8 cellular contexts compared by ENCODE assay signal in the genomic region with DNA sequence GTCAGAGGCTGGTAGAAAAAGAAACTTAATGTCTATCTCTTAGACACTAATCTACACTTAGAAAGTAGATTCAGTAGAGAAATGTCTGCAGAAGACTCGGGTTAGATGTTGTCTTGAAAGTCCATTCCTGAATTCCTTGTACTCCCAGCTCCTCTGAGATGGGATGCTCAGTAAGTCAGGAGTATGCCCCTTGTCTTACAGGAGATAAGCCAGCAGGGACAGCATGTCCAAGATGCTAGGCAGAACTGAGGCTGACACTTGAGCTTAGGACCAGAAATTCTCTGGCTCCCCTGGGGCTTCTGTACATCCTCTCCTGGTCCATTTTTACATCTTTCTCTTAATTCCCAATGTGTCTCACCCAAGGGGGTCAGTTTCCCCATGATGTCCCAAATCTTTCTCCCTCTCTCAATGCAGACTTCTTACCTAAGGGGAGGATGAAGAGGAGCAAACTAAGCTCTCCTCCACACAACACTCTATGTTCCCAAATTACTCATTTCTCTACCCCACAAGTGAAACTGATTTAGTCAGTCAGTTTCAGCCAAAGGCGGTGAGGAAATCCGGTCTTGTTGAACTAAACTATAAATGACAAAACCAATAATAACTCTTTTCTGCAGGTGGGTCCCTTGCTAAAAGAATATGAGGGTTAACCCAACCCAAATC.
DNase-seq lines count a peak whose midpoint lies in the region; ATAC-seq and TF ChIP-seq lines count a peak whose summit lies in the region.

No MANE protein-coding gene starts in this region.

- peak overlapping the region in 2 of 4 experiments; percentile 25 for H3K4me3 ChIP-seq in fibroblast of lung (replicated peaks in 1 of 4; ENCODE audit: control extremely low read depth in 1 of 4, insufficient read depth in 1 of 4, low read depth in 3 of 4, low read length in 4 of 4)

- no peaks in the 10 kb centered on the region for H3K36me3 ChIP-seq in fibroblast of lung (ENCODE audit: control insufficient read depth, insufficient read depth, low read length)

- H3K27me3 ChIP-seq in fibroblast of lung (ENCODE audit: control insufficient read depth, insufficient read depth, low read length), result no peaks in the 10 kb centered on the region

- in situ Hi-C loops in GM13976 (cut with MboI; ENCODE audit: low sequenced_read_pairs, unreplicated experiment), result no loop called here

- H3K4me2 ChIP-seq in fibroblast of lung (ENCODE audit: extremely low read depth, insufficient read depth, low read length), result peak overlapping the region; percentile 68

- H3K9ac ChIP-seq in fibroblast of lung (ENCODE audit: insufficient read depth, low read length), result no peak overlapping the region

- H2AFZ ChIP-seq in fibroblast of lung (ENCODE audit: low read length), result no peak overlapping the region

- H4K20me1 ChIP-seq in fibroblast of lung (ENCODE audit: control insufficient read depth, extremely low read depth, insufficient read depth, low read length), result no peaks in the 10 kb centered on the region

- no peaks in the 10 kb centered on the region for H3K9me3 ChIP-seq in fibroblast of lung (ENCODE audit: control insufficient read depth, insufficient read depth, low read depth, low read length)

- no peak for DNase-seq in activated CD4-positive, CD25-positive, alpha-beta regulatory T cell treated with anti-CD3 and anti-CD28 coated beads, Interleukin-2, amount 50 U/mL, for 72 hours
- peak; percentile 83 for DNase-seq in RKO (ENCODE audit: low spot score)
- peak in 1 of 2 donors; percentile 54 for DNase-seq in fibroblast of lung (ENCODE audit: low read depth in 2 of 2)
- no peak for DNase-seq in SHP77 treated with DMSO at 0.1 percent for 48 hours (lab: John Stamatoyannopoulos, UW)
- DNase-seq in GM13976 (ENCODE audit: low spot score), result no peak
- DNase-seq in NCI-H2081 treated with DMSO at 0.1 percent for 48 hours (lab: John Stamatoyannopoulos, UW), result no peak

- TF ChIP-seq CTCF in fibroblast of lung (conservative IDR thresholded peaks at IDR 0.05 in 1 of 2, IDR thresholded peaks at IDR 0.05 in 1 of 2; ENCODE audit: low read depth in 1 of 2, low read length in 2 of 2), result no peak
- TF ChIP-seq CTCF in GM13976 (IDR thresholded peaks at IDR 0.05; ENCODE audit: borderline replicate concordance, control extremely low read depth, extremely low read depth, insufficient read depth, missing control alignments), result no peak

- peak overlapping the region; percentile 85 for H3K27ac ChIP-seq in fibroblast of lung (ENCODE audit: insufficient read depth, low read length)

- peak; percentile 57 to 64 for ATAC-seq in activated CD4-positive, CD25-positive, alpha-beta regulatory T cell treated with anti-CD3 and anti-CD28 coated beads, Interleukin-2, amount 50 U/mL, for 24 hours
- ATAC-seq in HG02870 (IDR thresholded peaks at IDR 0.05; ENCODE audit: unreplicated experiment), result peak; percentile 63

- H3K4me1 ChIP-seq in fibroblast of lung (ENCODE audit: control insufficient read depth, extremely low read depth, insufficient read depth, low read length), result peaks cover 22% of the 10 kb centered on the region

- H3K79me2 ChIP-seq in fibroblast of lung (ENCODE audit: control insufficient read depth, insufficient read depth, low read length), result peaks cover 97% of the 10 kb centered on the region
